Comparison of ENCODE assay signal across 20 cellular contexts in the genomic region with DNA sequence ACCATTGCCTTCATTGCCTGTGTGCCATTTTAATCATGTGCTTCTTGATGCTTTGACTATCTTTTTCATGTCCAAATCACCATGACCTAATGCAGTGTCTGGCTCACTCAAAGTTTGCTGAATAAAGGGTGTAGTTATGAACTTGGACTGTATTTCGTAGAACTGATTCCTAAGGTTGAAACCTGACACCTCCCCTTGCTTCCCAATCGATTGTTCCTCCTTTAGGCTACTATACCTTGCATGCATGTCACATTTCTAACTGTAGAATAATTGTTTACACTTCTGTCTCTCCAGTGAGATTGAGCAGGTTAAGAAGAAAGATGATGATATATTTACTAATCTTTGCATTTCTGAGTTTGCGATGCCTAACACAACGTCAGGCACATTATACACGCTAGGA. TPM values are rescaled to one million over a fixed set of nuclear protein-coding genes. Genes with fewer than 3 reads are reported as not detected.
DNase-seq lines count a peak whose midpoint lies in the region; ATAC-seq and TF ChIP-seq lines count a peak whose summit lies in the region.
"Had no signal": no experiment of that assay in that cellular context is flagged by ENCODE, and none has a peak within 500 bp of the region (broad histone marks: within the 10 kb centered on the region; RNA-seq: fewer than 3 reads in every experiment).

No MANE protein-coding gene starts in this region.

- H3K36me3 Mint-ChIP-seq in stimulated activated effector memory CD8-positive, alpha-beta T cell treated with anti-CD3 and anti-CD28 coated beads, Interleukin-12 subunit alpha, Interleukin-12 subunit beta, amount 100 ng/mL, for 72 hours = no peaks in the 10 kb centered on the region
- H3K36me3 Mint-ChIP-seq: IgD-negative memory B cell had no signal

- H3K27ac ChIP-seq in 22Rv1 = peak overlapping the region; percentile 43
- H3K27ac ChIP-seq: GM23248, SJSA1 had no signal

- ATAC-seq in GM18870 (IDR thresholded peaks at IDR 0.05; ENCODE audit: unreplicated experiment) = no peak
- ATAC-seq in stimulated activated effector memory CD8-positive, alpha-beta T cell treated with anti-CD3 and anti-CD28 coated beads, Interleukin-12 subunit alpha, Interleukin-12 subunit beta, amount 100 ng/mL, for 72 hours = no peak
- ATAC-seq: HCT116, Right ventricle myocardium inferior had no signal

- no peaks in the 10 kb centered on the region for H3K9me3 Mint-ChIP-seq in stimulated activated effector memory CD8-positive, alpha-beta T cell treated with anti-CD3 and anti-CD28 coated beads, Interleukin-12 subunit alpha, Interleukin-12 subunit beta, amount 100 ng/mL, for 72 hours
- H3K9me3 Mint-ChIP-seq: IgD-negative memory B cell had no signal

- H3K4me1 Mint-ChIP-seq in stimulated activated effector memory CD8-positive, alpha-beta T cell treated with anti-CD3 and anti-CD28 coated beads, Interleukin-12 subunit alpha, Interleukin-12 subunit beta, amount 100 ng/mL, for 72 hours = peaks cover 1% of the 10 kb centered on the region

- no peak overlapping the region for H3K4me3 Mint-ChIP-seq in stimulated activated effector memory CD8-positive, alpha-beta T cell treated with anti-CD3 and anti-CD28 coated beads, Interleukin-12 subunit alpha, Interleukin-12 subunit beta, amount 100 ng/mL, for 72 hours
- H3K4me3 Mint-ChIP-seq: IgD-negative memory B cell had no signal

- DNase-seq in NCI-H1105 treated with DMSO at 0.1 percent for 48 hours (lab: John Stamatoyannopoulos, UW) (peak; percentile 12), NCI-H1105 (lab: John Stamatoyannopoulos, UW) (no peak), NCI-H146 treated with DMSO at 0.1 percent for 48 hours (lab: John Stamatoyannopoulos, UW; ENCODE audit: unreplicated experiment) (peak; percentile 49), SK-MEL-5 (ENCODE audit: low read depth, low spot score) (peak; percentile 1), retina (no peak)
- no peak for DNase-seq in stimulated activated effector memory CD8-positive, alpha-beta T cell treated with anti-CD3 and anti-CD28 coated beads, Interleukin-12 subunit alpha, Interleukin-12 subunit beta, amount 100 ng/mL, for 72 hours (ENCODE audit: low spot score in 2 of 2)
- DNase-seq: DMS79 treated with DMSO at 0.1 percent for 48 hours, GM23248, Karpas-422, MV-4-11, NCI-H187 treated with DMSO at 0.1 percent for 48 hours, NCI-H2171, NCI-H446 treated with DMSO at 0.1 percent for 48 hours, NCI-H82 had no signal

- no peak overlapping the region for H3K27ac Mint-ChIP-seq in stimulated activated effector memory CD8-positive, alpha-beta T cell treated with anti-CD3 and anti-CD28 coated beads, Interleukin-12 subunit alpha, Interleukin-12 subunit beta, amount 100 ng/mL, for 72 hours
- H3K27ac Mint-ChIP-seq: IgD-negative memory B cell had no signal

- TF ChIP-seq CTCF in 22Rv1 (IDR thresholded peaks at IDR 0.05) = no peak

- in situ Hi-C loops in SK-MEL-5 (cut with HindIII; ENCODE audit: low pct_unique_long_range_greater_than_20kb, low sequenced_read_pairs) = no loop called here

RNA-seq across cellular contexts. Expression of a gene that starts 41.0 kb away (rescaled TPM):
- total RNA-seq in SK-MEL-5 (2014; rRNA removed; shearing (Covaris generic)) = 65.5 and 65.6 TPM in 2 replicates
- polyA plus RNA-seq in SK-MEL-5 (2015; cell fraction: cytosol; rRNA removed) = 44.7 and 52.1 TPM in 2 replicates
- 202 and 243 TPM in 2 replicates for polyA plus RNA-seq in SK-MEL-5 (2015; cell fraction: nucleus; rRNA removed)

Comparison
In these comparisons a context has a peak if more than half of its experiments do, and no peak if none do; other contexts are left out.
1. DNase-seq: peak in NCI-H1105 treated with DMSO at 0.1 percent for 48 hours (single experiment), NCI-H146 treated with DMSO at 0.1 percent for 48 hours (single experiment) and SK-MEL-5 (single experiment); none in NCI-H1105 (single experiment), retina (single experiment) and stimulated activated effector memory CD8-positive, alpha-beta T cell treated with anti-CD3 and anti-CD28 coated beads, Interleukin-12 subunit alpha, Interleukin-12 subunit beta, amount 100 ng/mL, for 72 hours (0 of 2).